Comparison of ENCODE assay signal across 8 cellular contexts in the genomic region with DNA sequence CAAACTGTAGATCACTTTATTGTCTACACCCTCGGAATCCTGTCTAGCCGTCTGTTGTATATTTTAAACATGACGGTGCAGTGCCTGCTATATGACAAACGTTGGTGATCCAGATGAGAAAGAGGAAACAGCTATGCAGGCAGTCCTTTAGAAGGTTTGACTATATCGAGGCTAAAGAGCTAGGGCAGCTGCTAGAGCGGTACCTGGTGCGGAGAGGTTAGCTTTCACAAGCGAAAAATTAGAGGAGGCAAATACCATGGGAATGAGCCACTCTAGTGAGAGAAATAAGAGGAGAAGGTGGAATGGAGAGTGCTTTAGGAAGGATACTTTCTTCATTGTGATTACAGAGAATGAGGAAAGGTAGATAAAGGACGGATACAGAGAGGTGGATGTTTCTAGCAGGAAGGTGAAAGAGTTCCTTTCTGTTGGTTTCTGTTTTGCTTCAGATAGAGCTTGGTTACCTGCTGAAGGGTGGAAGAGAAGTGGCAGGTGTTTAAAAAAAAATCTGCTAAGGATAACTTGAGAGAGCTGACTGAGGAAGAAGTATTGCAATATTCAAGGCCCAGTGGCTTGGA. TPM values are rescaled to one million over a fixed set of nuclear protein-coding genes. Genes with fewer than 3 reads are reported as not detected.
DNase-seq lines count a peak whose midpoint lies in the region; FAIRE-seq and TF ChIP-seq lines count a peak whose summit lies in the region.

No MANE protein-coding gene starts in this region.

- peaks cover 5% of the 10 kb centered on the region for H3K4me1 ChIP-seq in astrocyte (ENCODE audit: insufficient read depth, low read length)
- H3K4me1 ChIP-seq in stomach smooth muscle (ENCODE audit: control insufficient read depth, insufficient read depth, low read length), result peaks cover 2% of the 10 kb centered on the region

- H3K27ac Mint-ChIP-seq in activated naive CD4-positive, alpha-beta T cell treated with anti-CD3 and anti-CD28 coated beads, Interleukin-2, amount 10 ng/mL, durations not matched to agents 7 days and 5 days, result peak overlapping the region; percentile 96
- peak overlapping the region; percentile 83 for H3K27ac Mint-ChIP-seq in astrocyte (ENCODE audit: unreplicated experiment)

- CTCF ChIA-PET in activated naive CD4-positive, alpha-beta T cell treated with anti-CD3 and anti-CD28 coated beads, Interleukin-2, amount 10 ng/mL, durations not matched to agents 7 days and 5 days (lab: Charles Lee), result interaction anchor here (1.1 kb wide), 1 partner anchor 15 kb away, joined by 3 read pairs; no protein-coding TSS in a partner anchor

- TF ChIP-seq CTCF in NB4 (IDR thresholded peaks at IDR 0.05; ENCODE audit: low read depth, low read length) (no peak), astrocyte (IDR thresholded peaks at IDR 0.05; ENCODE audit: insufficient read depth, low read depth, low read length) (no peak)

- peaks cover 3% of the 10 kb centered on the region for H3K27me3 Mint-ChIP-seq in activated naive CD4-positive, alpha-beta T cell treated with anti-CD3 and anti-CD28 coated beads, Interleukin-2, amount 10 ng/mL, durations not matched to agents 7 days and 5 days
- no peaks in the 10 kb centered on the region for H3K27me3 Mint-ChIP-seq in astrocyte (ENCODE audit: low read depth, unreplicated experiment)

- H3K9ac ChIP-seq in astrocyte (ENCODE audit: low read length) (peak overlapping the region; percentile 93), stomach smooth muscle (ENCODE audit: low read length in 2 of 2) (peak overlapping the region; percentile 90 to 93)

- FAIRE-seq in astrocyte (lab: Jason Lieb, UNC), result no peak
- FAIRE-seq in HTR-8/SVneo (lab: Jason Lieb, UNC), result no peak
- no peak for FAIRE-seq in RCC 7860 (lab: Jason Lieb, UNC)

- H3K27ac ChIP-seq in astrocyte (ENCODE audit: low read depth, low read length) (peak overlapping the region; percentile 89), stomach smooth muscle (ENCODE audit: low read length) (peak overlapping the region; percentile 94)

- H3K4me3 Mint-ChIP-seq in activated naive CD4-positive, alpha-beta T cell treated with anti-CD3 and anti-CD28 coated beads, Interleukin-2, amount 10 ng/mL, durations not matched to agents 7 days and 5 days, result peak overlapping the region; percentile 85
- H3K4me3 Mint-ChIP-seq in astrocyte (ENCODE audit: unreplicated experiment), result peak overlapping the region; percentile 86

- H3K9me3 Mint-ChIP-seq in activated naive CD4-positive, alpha-beta T cell treated with anti-CD3 and anti-CD28 coated beads, Interleukin-2, amount 10 ng/mL, durations not matched to agents 7 days and 5 days, result no peaks in the 10 kb centered on the region
- no peaks in the 10 kb centered on the region for H3K9me3 Mint-ChIP-seq in astrocyte (ENCODE audit: unreplicated experiment)

- peak overlapping the region; percentile 73 for H2AFZ ChIP-seq in astrocyte (ENCODE audit: low read depth, low read length)

- H3K4me1 Mint-ChIP-seq in activated naive CD4-positive, alpha-beta T cell treated with anti-CD3 and anti-CD28 coated beads, Interleukin-2, amount 10 ng/mL, durations not matched to agents 7 days and 5 days, result peaks cover 29% of the 10 kb centered on the region
- H3K4me1 Mint-ChIP-seq in astrocyte (ENCODE audit: low read depth, unreplicated experiment), result peaks cover 22% of the 10 kb centered on the region

- no peaks in the 10 kb centered on the region for H3K36me3 ChIP-seq in astrocyte (ENCODE audit: insufficient read depth, low read length)
- no peaks in the 10 kb centered on the region for H3K36me3 ChIP-seq in stomach smooth muscle (ENCODE audit: control insufficient read depth in 2 of 2, insufficient read depth in 2 of 2, low read length in 2 of 2)

- H3K27me3 ChIP-seq in astrocyte (ENCODE audit: insufficient read depth, low read length) (no peaks in the 10 kb centered on the region), stomach smooth muscle (ENCODE audit: control insufficient read depth in 1 of 2, insufficient read depth in 2 of 2, low read length in 2 of 2) (no peaks in the 10 kb centered on the region)

- peak; percentile 24 for DNase-seq in activated naive CD4-positive, alpha-beta T cell treated with anti-CD3 and anti-CD28 coated beads, Interleukin-2, amount 10 ng/mL, durations not matched to agents 7 days and 5 days
- DNase-seq in activated naive CD4-positive, alpha-beta T cell treated with anti-CD3 and anti-CD28 coated beads, Interleukin-2, amount 50 U/mL, for 16 hours, result no peak
- DNase-seq in NB4 (ENCODE audit: low read depth) (peak; percentile 63), astrocyte (ENCODE audit: low read depth) (no peak), kidney tubule cell (ENCODE audit: low spot score) (peak; percentile 53), HTR-8/SVneo (ENCODE audit: insufficient read length, low spot score) (no peak), RCC 7860 (ENCODE audit: low spot score) (no peak)

- peaks cover 5% of the 10 kb centered on the region for H3K36me3 Mint-ChIP-seq in activated naive CD4-positive, alpha-beta T cell treated with anti-CD3 and anti-CD28 coated beads, Interleukin-2, amount 10 ng/mL, durations not matched to agents 7 days and 5 days
- H3K36me3 Mint-ChIP-seq in astrocyte (ENCODE audit: low read depth, unreplicated experiment), result no peaks in the 10 kb centered on the region

- H3K4me2 ChIP-seq in astrocyte (ENCODE audit: low read length), result peak overlapping the region; percentile 82

- TF ChIP-seq POLR2A in NB4 (IDR thresholded peaks at IDR 0.05; ENCODE audit: extremely low read depth, insufficient read length), result no peak

- H3K4me3 ChIP-seq in NB4 (ENCODE audit: low read depth, low read length), result peak overlapping the region; percentile 85
- peak overlapping the region; percentile 72 for H3K4me3 ChIP-seq in astrocyte (ENCODE audit: insufficient read depth, low read depth, low read length)
- H3K4me3 ChIP-seq in stomach smooth muscle (ENCODE audit: low read length in 2 of 2), result peak overlapping the region; percentile 68 to 89

- no peaks in the 10 kb centered on the region for H3K9me3 ChIP-seq in astrocyte (ENCODE audit: insufficient read depth, low read depth, low read length)
- H3K9me3 ChIP-seq in stomach smooth muscle (ENCODE audit: control insufficient read depth in 2 of 2, low read length in 2 of 2), result no peaks in the 10 kb centered on the region

- peaks cover 4% of the 10 kb centered on the region for H4K20me1 ChIP-seq in astrocyte (ENCODE audit: insufficient read depth, low read length)

- peaks cover 16% of the 10 kb centered on the region for H3K79me2 ChIP-seq in astrocyte (ENCODE audit: insufficient read depth, low read length)

RNA-seq across cellular contexts. Expression of gene FBXL17, which starts 1.0 kb away (rescaled TPM):
- 12.2 and 12.7 TPM in 2 replicates for total RNA-seq in astrocyte

Comparison
In these comparisons a context has a peak if more than half of its experiments do, and no peak if none do; other contexts are left out.
1. DNase-seq: peak in activated naive CD4-positive, alpha-beta T cell treated with anti-CD3 and anti-CD28 coated beads, Interleukin-2, amount 10 ng/mL, durations not matched to agents 7 days and 5 days (single experiment), NB4 (single experiment) and kidney tubule cell (single experiment); none in activated naive CD4-positive, alpha-beta T cell treated with anti-CD3 and anti-CD28 coated beads, Interleukin-2, amount 50 U/mL, for 16 hours (single experiment), astrocyte (single experiment), HTR-8/SVneo (single experiment) and RCC 7860 (single experiment).
2. Peak in every context shown above with its lines, with median percentiles within 50 percentile points of each other: H3K4me3 ChIP-seq.